In genomic region chr5:77046416-77047073, GRCh38 we compare ENCODE assay signal across 1 cellular context.
TF ChIP-seq lines count a peak whose summit lies in the region.

No MANE protein-coding gene starts in this region.

TF ChIP-seq in K562, 482 proteins besides CTCF, POLR2A, EP300 and RAD21:
- TF ChIP-seq ETV1 (tag; conservative IDR thresholded peaks at IDR 0.05; ENCODE audit: low read depth) (no peak), GATAD2B (IDR thresholded peaks at IDR 0.05; ENCODE audit: borderline replicate concordance) (no peak), CBFB (CRISPR knock-in tag; IDR thresholded peaks at IDR 0.05) (no peak), ZNF316 (IDR thresholded peaks at IDR 0.05) (no peak), PRPF4 (IDR thresholded peaks at IDR 0.05; ENCODE audit: insufficient read depth, low read depth, low read length, poor library complexity, severe bottlenecking) (no peak), KLF6 (CRISPR knock-in tag; IDR thresholded peaks at IDR 0.05; ENCODE audit: borderline replicate concordance) (no peak), ZNF133 (CRISPR knock-in tag; IDR thresholded peaks at IDR 0.05) (no peak), ZNF77 (CRISPR knock-in tag; IDR thresholded peaks at IDR 0.05) (no peak), ZNF41 (CRISPR knock-in tag; conservative IDR thresholded peaks at IDR 0.05) (no peak), PML (IDR thresholded peaks at IDR 0.05; ENCODE audit: low read length) (no peak), ZNF174 (CRISPR knock-in tag; IDR thresholded peaks at IDR 0.05) (no peak), PATZ1 (CRISPR knock-in tag; IDR thresholded peaks at IDR 0.05; ENCODE audit: borderline replicate concordance) (no peak), BACH1 (tag; IDR thresholded peaks at IDR 0.05) (no peak), PCBP2 (IDR thresholded peaks at IDR 0.05; ENCODE audit: low read depth, low read length, poor library complexity, severe bottlenecking) (no peak), RFX7 (CRISPR knock-in tag; IDR thresholded peaks at IDR 0.05) (no peak)
TF ChIP-seq in K562: peak in this region for 0.
